In the genomic region with DNA sequence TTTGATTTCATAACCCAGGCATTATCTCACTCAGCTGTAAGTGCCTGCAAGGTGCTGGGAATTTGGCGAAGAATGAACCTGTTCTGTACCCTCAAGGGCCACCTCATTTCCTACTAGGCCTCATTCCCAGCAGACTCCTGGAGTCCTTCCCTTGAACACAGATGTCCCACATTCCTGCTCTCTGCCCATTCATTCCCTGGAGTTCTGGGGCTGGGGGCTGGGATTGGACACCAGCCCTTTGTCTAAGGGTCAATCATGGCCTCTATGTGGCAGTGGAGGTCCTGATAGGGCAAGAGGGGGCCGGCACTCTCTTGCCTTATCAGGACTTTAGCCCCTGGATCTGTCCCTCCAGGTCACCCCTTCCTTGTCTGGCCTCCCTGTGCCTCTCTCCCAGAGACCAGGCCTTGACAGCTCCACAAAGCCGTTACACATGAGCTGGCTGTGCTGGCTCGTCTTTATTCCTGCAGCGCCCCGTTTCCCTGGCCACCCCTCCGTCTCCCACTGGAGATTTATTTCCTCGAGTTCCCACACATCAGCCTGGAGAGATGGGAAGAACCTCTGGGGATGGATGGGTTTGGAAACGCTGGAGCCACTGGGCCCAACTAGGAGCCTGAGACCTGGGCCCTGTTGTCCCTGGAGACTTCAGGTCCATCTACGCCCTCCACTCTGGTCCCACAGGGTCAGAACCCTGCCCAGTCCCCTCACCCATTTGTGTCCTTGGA, we compare ENCODE assay signal across 1 cellular context.
TF ChIP-seq lines count a peak whose summit lies in the region.

No MANE protein-coding gene starts in this region.

TF ChIP-seq in H1, 55 proteins besides CTCF, POLR2A, EP300 and RAD21:
- TF ChIP-seq GABPA (IDR thresholded peaks at IDR 0.05; ENCODE audit: borderline replicate concordance, insufficient read depth, low read length), result no peak
- TF ChIP-seq BCL11A (IDR thresholded peaks at IDR 0.05; ENCODE audit: low read depth in 2 of 2, low read length in 2 of 2), result no peak
TF ChIP-seq in H1: peak in this region for 0.
